ENCODE assay signal across 29 cellular contexts in the genomic region with DNA sequence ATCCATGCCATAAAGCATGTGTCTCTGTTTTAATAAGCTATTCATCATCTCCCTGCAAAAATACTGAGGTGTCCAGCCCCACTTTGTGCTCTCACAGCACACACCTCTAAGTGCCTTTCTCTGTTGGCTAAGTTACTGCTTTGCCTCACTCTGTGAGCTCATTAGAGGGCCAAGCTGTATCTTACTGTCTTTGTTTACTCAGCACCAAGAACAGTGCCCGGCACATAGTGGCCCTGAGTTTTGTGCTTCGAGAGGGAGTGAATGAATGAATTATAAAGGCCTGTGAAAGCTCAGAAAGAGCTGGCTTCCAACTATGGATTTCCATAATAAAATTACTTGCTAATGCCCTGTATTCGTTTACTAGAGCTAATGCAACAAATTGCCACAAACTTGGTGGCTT. TPM values are rescaled to one million over a fixed set of nuclear protein-coding genes. Genes with fewer than 3 reads are reported as not detected.
"Had no signal": no experiment of that assay in that cellular context is flagged by ENCODE, and none has a peak within 500 bp of the region (broad histone marks: within the 10 kb centered on the region; RNA-seq: fewer than 3 reads in every experiment).

No MANE protein-coding gene starts in this region.

- H3K4me3 Mint-ChIP-seq: activated CD8-positive, alpha-beta memory T cell treated with anti-CD3 and anti-CD28 coated beads, Interleukin-2, amount 10 ng/mL, durations not matched to agents 7 days and 5 days; activated naive CD8-positive, alpha-beta T cell treated with anti-CD3 and anti-CD28 coated beads, Interleukin-2, amount 50 U/mL, for 24 hours; activated T-cell treated with anti-CD3 and anti-CD28 coated beads, Interleukin-2, amount 50 U/mL, for 24 hours; activated T-helper 1 cell treated with anti-CD3 and anti-CD28 coated beads, Interleukin-12 subunit alpha, Interleukin-12 subunit beta, Interleukin-2, Interleukin-4 antibody, amounts not matched to agents 30 ng/mL and 10 ng/mL and 1 ng/mL, durations not matched to agents 14 hours and 24 hours and 36 hours; T-helper 2 cell treated with Interferon-gamma antibody and Interleukin-4, amounts not matched to agents 5 μg/mL and 100 μg/mL, for 36 hours had no signal

- ATAC-seq: activated CD8-positive, alpha-beta memory T cell treated with anti-CD3 and anti-CD28 coated beads, Interleukin-2, amount 10 ng/mL, durations not matched to agents 7 days and 5 days; activated naive CD4-positive, alpha-beta T cell treated with anti-CD3 and anti-CD28 coated beads, Interleukin-2, amount 50 U/mL, for 72 hours; activated naive CD8-positive, alpha-beta T cell treated with anti-CD3 and anti-CD28 coated beads, Interleukin-2, amount 50 U/mL, for 24 hours; body of pancreas; SK-N-SH treated with all-trans-retinoic acid at 6 μM for 48 hours had no signal

- H3K4me1 Mint-ChIP-seq: activated CD8-positive, alpha-beta memory T cell treated with anti-CD3 and anti-CD28 coated beads, Interleukin-2, amount 10 ng/mL, durations not matched to agents 7 days and 5 days; activated naive CD8-positive, alpha-beta T cell treated with anti-CD3 and anti-CD28 coated beads, Interleukin-2, amount 50 U/mL, for 24 hours had no signal

- H3K36me3 ChIP-seq: ascending aorta, Peyer's patch, SJCRH30 had no signal

- H3K9me3 Mint-ChIP-seq: activated naive CD8-positive, alpha-beta T cell treated with anti-CD3 and anti-CD28 coated beads, Interleukin-2, amount 50 U/mL, for 24 hours; activated T-cell treated with anti-CD3 and anti-CD28 coated beads, Interleukin-2, amount 50 U/mL, for 24 hours; activated T-helper 1 cell treated with anti-CD3 and anti-CD28 coated beads, Interleukin-12 subunit alpha, Interleukin-12 subunit beta, Interleukin-2, Interleukin-4 antibody, amounts not matched to agents 30 ng/mL and 10 ng/mL and 1 ng/mL, durations not matched to agents 14 hours and 24 hours and 36 hours; T-helper 2 cell treated with Interferon-gamma antibody and Interleukin-4, amounts not matched to agents 5 μg/mL and 100 μg/mL, for 36 hours had no signal

- H3K36me3 Mint-ChIP-seq: activated CD8-positive, alpha-beta memory T cell treated with anti-CD3 and anti-CD28 coated beads, Interleukin-2, amount 10 ng/mL, durations not matched to agents 7 days and 5 days; activated naive CD4-positive, alpha-beta T cell treated with anti-CD3 and anti-CD28 coated beads, Interleukin-2, amount 50 U/mL, for 72 hours had no signal

- DNase-seq: activated CD4-positive, alpha-beta T cell treated with anti-CD3 and anti-CD28 coated beads for 48 hours; activated CD4-positive, alpha-beta T cell treated with anti-CD3 and anti-CD28 coated beads, Interleukin-2, amount 50 U/mL, for 4 hours; activated CD4-positive, CD25-positive, alpha-beta regulatory T cell treated with anti-CD3 and anti-CD28 coated beads, Interleukin-2, amount 50 U/mL, for 72 hours; activated CD8-positive, alpha-beta memory T cell treated with anti-CD3 and anti-CD28 coated beads, Interleukin-2, amount 10 ng/mL, durations not matched to agents 7 days and 5 days; activated effector memory CD4-positive, alpha-beta T cell treated with Interleukin-2 at 50 U/mL for 16 hours; activated naive CD4-positive, alpha-beta T cell treated with Interleukin-2 at 50 U/mL for 16 hours; activated naive CD8-positive, alpha-beta T cell treated with anti-CD3 and anti-CD28 coated beads, Interleukin-2, amount 50 U/mL, for 24 hours; activated T-cell treated with anti-CD3 and anti-CD28 coated beads, Interleukin-2, amount 50 U/mL, for 24 hours; amniotic stem cell; body of pancreas; MM.1S; NCI-H1105 treated with DMSO at 0.1 percent for 48 hours; NCI-H1436 treated with DMSO at 0.1 percent for 48 hours; NCI-H187; NCI-H2081; NCI-H510A treated with DMSO at 0.1 percent for 48 hours; NCI-H69; Peyer's patch; Right ventricle myocardium superior; SJCRH30; SW 1271 had no signal

- H3K4me1 ChIP-seq: ascending aorta, body of pancreas, Peyer's patch, SJCRH30 had no signal

- H3K27ac ChIP-seq: ascending aorta, body of pancreas, Peyer's patch, RWPE1, SJCRH30 had no signal

- FAIRE-seq: bronchial epithelial cell had no signal

- H3K4me3 ChIP-seq: ascending aorta, body of pancreas, Peyer's patch, SJCRH30 had no signal

- H3K27ac Mint-ChIP-seq: activated CD8-positive, alpha-beta memory T cell treated with anti-CD3 and anti-CD28 coated beads, Interleukin-2, amount 10 ng/mL, durations not matched to agents 7 days and 5 days; activated naive CD4-positive, alpha-beta T cell treated with anti-CD3 and anti-CD28 coated beads, Interleukin-2, amount 50 U/mL, for 72 hours; activated naive CD8-positive, alpha-beta T cell treated with anti-CD3 and anti-CD28 coated beads, Interleukin-2, amount 50 U/mL, for 24 hours; activated T-cell treated with anti-CD3 and anti-CD28 coated beads, Interleukin-2, amount 50 U/mL, for 24 hours; activated T-helper 1 cell treated with anti-CD3 and anti-CD28 coated beads, Interleukin-12 subunit alpha, Interleukin-12 subunit beta, Interleukin-2, Interleukin-4 antibody, amounts not matched to agents 30 ng/mL and 10 ng/mL and 1 ng/mL, durations not matched to agents 14 hours and 24 hours and 36 hours; T-helper 2 cell treated with Interferon-gamma antibody and Interleukin-4, amounts not matched to agents 5 μg/mL and 100 μg/mL, for 36 hours had no signal

- H3K27me3 ChIP-seq: ascending aorta, body of pancreas, Peyer's patch, SJCRH30 had no signal

- H3K9me3 ChIP-seq: ascending aorta, body of pancreas, Peyer's patch, SJCRH30 had no signal

RNA-seq across cellular contexts. Expression of a gene that starts 50.2 kb away (rescaled TPM):
- total RNA-seq: activated CD8-positive, alpha-beta memory T cell treated with anti-CD3 and anti-CD28 coated beads, Interleukin-2, amount 10 ng/mL, durations not matched to agents 7 days and 5 days; activated T-helper 1 cell treated with anti-CD3 and anti-CD28 coated beads, Interleukin-12 subunit alpha, Interleukin-12 subunit beta, Interleukin-2, Interleukin-4 antibody, amounts not matched to agents 30 ng/mL and 10 ng/mL and 1 ng/mL, durations not matched to agents 14 hours and 24 hours and 36 hours; ascending aorta; T-helper 1 cell treated with Interleukin-12 subunit alpha and Interleukin-12 subunit beta and Interleukin-4 antibody, amounts not matched to agents 30 ng/mL and 1 ng/mL, for 36 hours had no signal
